1 cellular context compared by ENCODE assay signal in genomic region chr6:13053080-13053479, GRCh38.
TF ChIP-seq lines count a peak whose summit lies in the region.

No MANE protein-coding gene starts in this region.

TF ChIP-seq in K562, 482 proteins besides CTCF, POLR2A, EP300 and RAD21 (continued from another document):
- no peak for TF ChIP-seq KAT7 (CRISPR knock-in tag; IDR thresholded peaks at IDR 0.05; ENCODE audit: borderline replicate concordance)
- no peak for TF ChIP-seq PRPF4 (IDR thresholded peaks at IDR 0.05; ENCODE audit: insufficient read depth, low read depth, low read length, poor library complexity, severe bottlenecking)
- TF ChIP-seq ZNF224 (CRISPR knock-in tag; IDR thresholded peaks at IDR 0.05): no peak
- TF ChIP-seq SPI1 (IDR thresholded peaks at IDR 0.05; ENCODE audit: borderline replicate concordance, low read depth, low read length): no peak
- no peak for TF ChIP-seq VEZF1 (CRISPR knock-in tag; IDR thresholded peaks at IDR 0.05)
- no peak for TF ChIP-seq LARP7 (IDR thresholded peaks at IDR 0.05)
- TF ChIP-seq ATF1 (CRISPR knock-in tag; IDR thresholded peaks at IDR 0.05): no peak
- TF ChIP-seq ATF1 (tag; IDR thresholded peaks at IDR 0.05): peak; percentile 24; the same call in 1 of the 2 replicates
- TF ChIP-seq MBD1 (CRISPR knock-in tag; IDR thresholded peaks at IDR 0.05): no peak
TF ChIP-seq in K562: peak in this region for 9.
